ENCODE assay signal across 8 cellular contexts in the genomic region with DNA sequence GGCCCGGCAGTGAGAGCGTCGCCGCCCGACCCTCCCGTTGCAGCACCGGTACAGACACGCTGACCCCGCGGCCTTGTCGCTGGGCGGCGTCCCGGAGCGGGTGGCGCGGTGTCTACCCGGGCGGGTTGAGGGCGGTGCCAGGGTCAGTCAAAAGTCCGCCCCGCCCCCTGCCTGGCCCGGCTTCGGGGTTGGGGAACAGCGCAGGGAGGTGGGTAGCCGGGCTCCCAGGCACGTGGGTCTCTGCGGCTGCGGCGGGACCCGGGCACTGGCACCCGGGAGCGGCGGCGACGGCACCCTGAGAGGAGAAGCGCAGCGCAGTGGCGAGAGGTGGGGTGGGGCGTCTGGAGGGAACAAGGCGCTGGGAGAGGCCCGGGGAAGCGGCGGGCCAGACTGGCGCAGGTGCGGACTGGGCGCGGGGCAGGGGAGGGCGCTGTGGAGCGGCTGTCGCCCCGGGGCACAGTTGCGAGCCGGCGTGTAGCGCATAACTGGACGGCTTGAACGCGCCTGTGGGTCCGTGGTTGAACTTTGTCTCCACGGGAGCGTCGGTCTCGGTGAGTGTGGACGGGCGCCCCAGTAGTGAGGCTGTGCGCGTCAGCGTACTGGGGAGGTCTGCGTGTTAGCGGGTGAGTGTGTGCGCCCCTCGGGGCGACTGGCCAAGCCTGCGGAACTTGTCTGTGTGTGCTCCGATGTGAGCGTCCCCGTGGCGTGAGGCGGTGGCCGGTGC. TPM values are rescaled to one million over a fixed set of nuclear protein-coding genes. Genes with fewer than 3 reads are reported as not detected.
A peak's percentile ranks its signal among the peaks of the same experiment; 100 is the strongest.
DNase-seq lines count a peak whose midpoint lies in the region; ATAC-seq, FAIRE-seq and TF ChIP-seq lines count a peak whose summit lies in the region.

A gene (plus strand): TSS at position 176 of the 724 bp plus-strand sequence. CDS start 15,879 bp downstream, outside the sequence.

- peak within 1 kb of the TSS; percentile 90 for H2AFZ ChIP-seq in PC-3 (ENCODE audit: low read length)

- no peaks in the 10 kb centered on the region for H4K20me1 ChIP-seq in PC-3 (ENCODE audit: low read length)

- H3K36me3 ChIP-seq in PC-3 (ENCODE audit: low read depth, low read length) (peaks cover 8% of the 10 kb centered on the region; the same call in 1 of the 2 replicates), small intestine (ENCODE audit: control insufficient read depth in 2 of 2, insufficient read depth in 2 of 2, low read length in 2 of 2) (no peaks in the 10 kb centered on the region)

- peak within 1 kb of the TSS; percentile 91 for H3K4me2 ChIP-seq in PC-3 (ENCODE audit: low read length)

- H3F3A ChIP-seq in PC-3 (ENCODE audit: low read length, unreplicated experiment): no peaks in the 10 kb centered on the region

- H3K27me3 ChIP-seq in PC-3 (ENCODE audit: low read length): no peaks in the 10 kb centered on the region
- H3K27me3 ChIP-seq in small intestine (ENCODE audit: control insufficient read depth in 2 of 2, insufficient read depth in 2 of 2, low read length in 2 of 2): no peaks in the 10 kb centered on the region

- H3K9me3 ChIP-seq in PC-3 (ENCODE audit: low read length) (no peaks in the 10 kb centered on the region), small intestine (ENCODE audit: control insufficient read depth, low read depth) (no peaks in the 10 kb centered on the region)

- TSS peak; percentile 33 for BruUV-seq in PC-3 (replicated peaks; lab: Mats Ljungman, UMichigan)

- 1 to 2% (median 2%) methylated on average over 68 to 81 of the region's 81 CpGs for WGBS in small intestine, 3 donors

- H3K4me3 ChIP-seq in PC-3 (ENCODE audit: low read length): peak within 1 kb of the TSS; percentile 79
- peak within 1 kb of the TSS; percentile 17 for H3K4me3 ChIP-seq in astrocyte of the spinal cord (ENCODE audit: low read depth, low read length)
- H3K4me3 ChIP-seq in small intestine (ENCODE audit: low read depth in 1 of 2, low read length in 2 of 2): peak within 1 kb of the TSS in 1 of 2 donors; percentile 72

- DNase-seq in AG08395 (ENCODE audit: low spot score) (peak; percentile 41), PC-3 (peak; percentile 81), astrocyte of the spinal cord (ENCODE audit: low read depth, low spot score) (no peak), iPS-NIHi7 (ENCODE audit: extremely low spot score) (peak; percentile 78), small intestine (peak; percentile 90)

- ATAC-seq in GM18909 (IDR thresholded peaks at IDR 0.05; ENCODE audit: poor library complexity, unreplicated experiment): peak; percentile 48
- peak; percentile 84 for ATAC-seq in PC-3
- ATAC-seq in GM18861 (IDR thresholded peaks at IDR 0.05; ENCODE audit: unreplicated experiment): no peak
- ATAC-seq in GM21515 (IDR thresholded peaks at IDR 0.05; ENCODE audit: unreplicated experiment): no peak

- FAIRE-seq in small intestine (lab: Jason Lieb, UNC): no peak

- TF ChIP-seq CTCF in PC-3 (conservative IDR thresholded peaks at IDR 0.05; ENCODE audit: low read depth, low read length): peak; percentile 80
- TF ChIP-seq CTCF in astrocyte of the spinal cord (IDR thresholded peaks at IDR 0.05; ENCODE audit: low read depth, low read length): peak; percentile 45

- CTCF ChIA-PET in PC-3 (lab: Charles Lee): interaction anchor here (1.0 to 1.3 kb wide), 2 partner anchors 32 to 33 kb away, joined by 7 read pairs; no protein-coding TSS in a partner anchor

- H3K9ac ChIP-seq in PC-3 (ENCODE audit: low read length): peak within 1 kb of the TSS; percentile 73

- intact Hi-C loops in PC-3 (cut with micrococcal nuclease): loop anchor here (1.0 kb wide), 2 partner anchors 12 to 33 kb away; no protein-coding TSS in a partner anchor

- in situ Hi-C loops in astrocyte of the spinal cord (cut with HindIII; ENCODE audit: low sequenced_read_pairs): no loop called here

- peaks cover 55% of the 10 kb centered on the region for H3K79me2 ChIP-seq in PC-3 (ENCODE audit: low read length)

- H3K9me2 ChIP-seq in PC-3 (replicated peaks; ENCODE audit: low read length): no peaks in the 10 kb centered on the region

- POLR2A ChIA-PET in PC-3 (lab: Charles Lee; ENCODE audit: unreplicated experiment): interaction anchor here (0.6 to 1.1 kb wide), 2 partner anchors 32 to 134 kb away, joined by 3 to 4 read pairs; no protein-coding TSS in a partner anchor

- H3K27ac ChIP-seq in PC-3 (ENCODE audit: low read length) (peak within 1 kb of the TSS; percentile 33), small intestine (ENCODE audit: low read depth in 1 of 2, low read length in 1 of 2) (peak within 1 kb of the TSS; percentile 62 to 90)

- H3K4me1 ChIP-seq in PC-3 (ENCODE audit: insufficient read depth, low read length) (peaks cover 37% of the 10 kb centered on the region), small intestine (ENCODE audit: control insufficient read depth in 2 of 2, insufficient read depth in 1 of 2, low read depth in 1 of 2, low read length in 1 of 2) (peaks cover 0 to 8% of the 10 kb centered on the region in 2 donors)

RNA-seq across cellular contexts. Expression of the gene that starts here (rescaled TPM):
- 54.8 and 72.9 TPM in 2 replicates for total RNA-seq in PC-3 (2014; rRNA removed)
- polyA plus RNA-seq in small intestine: 1 to 10 TPM; 4.1 to 6.5 (median 4.7) TPM

Comparison
In these comparisons a context has a peak if more than half of its experiments do, and no peak if none do; other contexts are left out.
1. ATAC-seq: peak in GM18909 (single experiment) and PC-3 (single experiment); none in GM18861 (single experiment) and GM21515 (single experiment).